ENCODE assay signal across 9 cellular contexts in the genomic region with DNA sequence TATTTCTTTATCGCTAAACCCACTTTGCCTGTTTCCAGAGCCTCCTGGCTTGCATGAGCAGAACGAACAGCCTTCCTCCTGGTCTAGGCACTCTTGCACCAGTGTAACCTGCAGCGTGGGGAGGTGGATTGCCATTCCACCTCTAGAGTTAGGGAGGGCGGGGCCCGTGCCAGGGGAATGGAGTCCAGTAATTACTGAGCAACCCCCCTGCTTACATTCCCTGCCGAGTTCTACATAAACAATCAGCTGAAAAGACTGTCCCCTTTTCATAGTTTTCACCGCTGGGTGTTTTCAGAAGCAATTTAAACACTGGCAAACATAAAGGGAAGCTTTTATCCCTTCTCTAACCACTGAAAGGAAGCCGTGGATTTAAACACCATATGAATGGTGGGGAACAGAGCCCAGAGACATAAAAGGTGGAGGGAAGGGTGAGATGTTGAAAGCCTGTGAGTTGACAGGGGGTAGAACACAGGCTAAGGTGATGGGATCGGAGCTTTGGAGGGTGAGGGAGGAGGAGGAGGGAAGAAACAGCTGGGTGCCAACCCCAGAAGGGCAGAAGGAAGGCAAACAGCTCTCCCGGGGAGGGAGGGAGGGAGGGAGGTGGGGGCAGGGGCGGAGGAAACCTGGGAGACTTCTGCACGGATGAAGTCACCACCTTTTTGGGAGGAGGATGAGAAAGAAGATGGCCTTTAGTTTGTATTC.
DNase-seq lines count a peak whose midpoint lies in the region; ATAC-seq, FAIRE-seq and TF ChIP-seq lines count a peak whose summit lies in the region.
"Had no signal": no experiment of that assay in that cellular context is flagged by ENCODE, and none has a peak within 500 bp of the region (broad histone marks: within the 10 kb centered on the region; RNA-seq: fewer than 3 reads in every experiment).

No MANE protein-coding gene starts in this region.

- POLR2A ChIA-PET in AG04450 (lab: Yijun Ruan, JAX) = interaction anchor here (1.2 kb wide), 1 partner anchor 68 kb away, joined by 3 read pairs; the partner anchor contains the start of gene WDR26

- H3K9me3 ChIP-seq in AG04450 (ENCODE audit: control insufficient read depth, insufficient read depth, low read length) = peaks cover 4% of the 10 kb centered on the region; the same call in 1 of the 2 replicates

- FAIRE-seq in urothelium cell line (lab: Jason Lieb, UNC) = no peak

- in situ Hi-C loops in KBM-7 (cut with MboI; ENCODE audit: low pct_unique_long_range_greater_than_20kb, low sequenced_read_pairs) = loop anchor here (25.0 kb wide), 1 partner anchor 360 kb away; no protein-coding TSS in a partner anchor

- ATAC-seq in HG03460 (IDR thresholded peaks at IDR 0.05; ENCODE audit: unreplicated experiment) = no peak

- H3K4me1 Mint-ChIP-seq in activated naive CD4-positive, alpha-beta T cell treated with anti-CD3 and anti-CD28 coated beads, Interleukin-2, amount 10 ng/mL, durations not matched to agents 7 days and 5 days = peaks cover 68% of the 10 kb centered on the region

- no peaks in the 10 kb centered on the region for H3K27me3 ChIP-seq in AG04450 (ENCODE audit: control insufficient read depth, insufficient read depth, low read length)
- no peaks in the 10 kb centered on the region for H3K27me3 ChIP-seq in layer of hippocampus (ENCODE audit: control insufficient read depth, insufficient read depth, low read length)

- H3K27me3 Mint-ChIP-seq in activated naive CD4-positive, alpha-beta T cell treated with anti-CD3 and anti-CD28 coated beads, Interleukin-2, amount 10 ng/mL, durations not matched to agents 7 days and 5 days = peaks cover 7% of the 10 kb centered on the region
- H3K27me3 Mint-ChIP-seq: activated naive CD8-positive, alpha-beta T cell had no signal

- no peaks in the 10 kb centered on the region for H3K9me3 Mint-ChIP-seq in activated naive CD4-positive, alpha-beta T cell treated with anti-CD3 and anti-CD28 coated beads, Interleukin-2, amount 10 ng/mL, durations not matched to agents 7 days and 5 days

- H3K36me3 Mint-ChIP-seq in activated naive CD4-positive, alpha-beta T cell treated with anti-CD3 and anti-CD28 coated beads, Interleukin-2, amount 10 ng/mL, durations not matched to agents 7 days and 5 days = peaks cover 6% of the 10 kb centered on the region
- H3K36me3 Mint-ChIP-seq: activated naive CD8-positive, alpha-beta T cell had no signal

- CTCF ChIA-PET in AG04450 (lab: Charles Lee) = interaction anchor here (1.0 to 2.5 kb wide), 4 partner anchors 10 to 393 kb away, joined by 3 to 16 read pairs (median 6); no protein-coding TSS in a partner anchor
- CTCF ChIA-PET in activated naive CD4-positive, alpha-beta T cell treated with anti-CD3 and anti-CD28 coated beads, Interleukin-2, amount 10 ng/mL, durations not matched to agents 7 days and 5 days (lab: Charles Lee) = interaction anchor here (1.2 to 4.7 kb wide), 2 partner anchors 10 to 86 kb away, joined by 3 to 22 read pairs; no protein-coding TSS in a partner anchor

- H3K4me3 Mint-ChIP-seq in activated naive CD4-positive, alpha-beta T cell treated with anti-CD3 and anti-CD28 coated beads, Interleukin-2, amount 10 ng/mL, durations not matched to agents 7 days and 5 days = no peak overlapping the region
- H3K4me3 Mint-ChIP-seq: activated naive CD8-positive, alpha-beta T cell had no signal

- DNase-seq in AG04450 (ENCODE audit: low read depth, low spot score) (no peak), KBM-7 (peak; percentile 38), urothelium cell line (ENCODE audit: low spot score) (peak; percentile 58), activated gamma-delta T cell (lab: John Stamatoyannopoulos, UW) (no peak)
- DNase-seq in activated naive CD4-positive, alpha-beta T cell treated with anti-CD3 and anti-CD28 coated beads, Interleukin-2, amount 10 ng/mL, durations not matched to agents 7 days and 5 days = no peak

- H3K27ac ChIP-seq in AG04450 (ENCODE audit: low read depth, low read length) = peak overlapping the region; percentile 82
- H3K27ac ChIP-seq in layer of hippocampus (ENCODE audit: low read depth, low read length) = peak overlapping the region; percentile 68

- H3K4me3 ChIP-seq in AG04450 (ENCODE audit: low read depth, low read length) = peak overlapping the region; percentile 12; the same call in 1 of the 2 replicates
- H3K4me3 ChIP-seq in WI38 (ENCODE audit: low read depth, low read length) = peak overlapping the region; percentile 32

- no peak overlapping the region for H3K27ac Mint-ChIP-seq in activated naive CD4-positive, alpha-beta T cell treated with anti-CD3 and anti-CD28 coated beads, Interleukin-2, amount 10 ng/mL, durations not matched to agents 7 days and 5 days
- H3K27ac Mint-ChIP-seq: activated naive CD8-positive, alpha-beta T cell had no signal

- TF ChIP-seq CTCF in AG04450 (IDR thresholded peaks at IDR 0.05; ENCODE audit: low read depth, low read length) (no peak), WI38 (IDR thresholded peaks at IDR 0.05; ENCODE audit: low read depth, low read length) (no peak)

Comparison
In these comparisons a context has a peak if more than half of its experiments do, and no peak if none do; other contexts are left out.
1. DNase-seq: peak in KBM-7 (single experiment) and urothelium cell line (single experiment); none in AG04450 (single experiment), activated gamma-delta T cell (single experiment) and activated naive CD4-positive, alpha-beta T cell treated with anti-CD3 and anti-CD28 coated beads, Interleukin-2, amount 10 ng/mL, durations not matched to agents 7 days and 5 days (single experiment).